Comparison of ENCODE assay signal across 1 cellular context in the genomic region with DNA sequence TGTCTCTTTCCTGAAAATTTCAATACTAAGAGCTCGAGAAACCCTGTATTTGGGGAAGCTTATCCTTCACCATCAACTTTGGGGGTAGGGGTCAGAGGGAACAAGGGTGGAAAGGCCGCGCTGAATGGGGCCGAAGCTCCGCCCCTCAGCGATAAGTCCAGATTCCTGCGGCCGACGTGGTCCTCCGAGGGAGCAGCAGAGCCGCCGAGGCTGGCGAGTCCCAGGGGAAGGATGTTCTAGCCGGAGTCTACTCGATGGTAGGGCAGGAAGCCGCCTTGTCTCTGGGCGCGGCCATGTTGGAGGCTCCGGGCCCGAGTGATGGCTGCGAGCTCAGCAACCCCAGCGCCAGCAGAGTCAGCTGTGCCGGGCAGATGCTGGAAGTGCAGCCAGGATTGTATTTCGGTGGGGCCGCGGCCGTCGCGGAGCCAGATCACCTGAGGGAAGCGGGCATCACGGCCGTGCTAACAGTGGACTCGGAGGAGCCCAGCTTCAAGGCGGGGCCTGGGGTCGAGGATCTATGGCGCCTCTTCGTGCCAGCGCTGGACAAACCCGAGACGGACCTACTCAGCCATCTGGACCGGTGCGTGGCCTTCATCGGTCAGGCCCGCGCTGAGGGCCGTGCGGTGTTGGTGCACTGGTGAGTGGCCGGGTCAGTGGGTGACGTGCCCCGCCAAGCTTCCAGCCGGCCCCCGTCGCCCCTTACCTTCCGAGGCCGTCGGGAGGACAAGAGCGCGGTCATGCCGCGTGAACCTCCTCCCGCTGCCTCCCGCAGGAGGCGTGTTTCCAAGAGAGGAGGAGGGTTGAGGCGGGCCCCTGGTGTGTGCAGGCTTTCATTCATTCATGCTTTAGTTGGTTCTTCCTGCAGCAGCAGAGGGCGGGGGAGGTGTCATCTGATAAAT.
TF ChIP-seq lines count a peak whose summit lies in the region.

A gene with protein sequence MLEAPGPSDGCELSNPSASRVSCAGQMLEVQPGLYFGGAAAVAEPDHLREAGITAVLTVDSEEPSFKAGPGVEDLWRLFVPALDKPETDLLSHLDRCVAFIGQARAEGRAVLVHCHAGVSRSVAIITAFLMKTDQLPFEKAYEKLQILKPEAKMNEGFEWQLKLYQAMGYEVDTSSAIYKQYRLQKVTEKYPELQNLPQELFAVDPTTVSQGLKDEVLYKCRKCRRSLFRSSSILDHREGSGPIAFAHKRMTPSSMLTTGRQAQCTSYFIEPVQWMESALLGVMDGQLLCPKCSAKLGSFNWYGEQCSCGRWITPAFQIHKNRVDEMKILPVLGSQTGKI (plus strand): TSS at position 278 of the 899 bp plus-strand sequence. CDS start 16 bp downstream, at position 294.

TF ChIP-seq in HepG2, 621 proteins besides CTCF, POLR2A, EP300 and RAD21 (continued from another document and continues in another):
- TF ChIP-seq HMG20B (CRISPR knock-in tag; conservative IDR thresholded peaks at IDR 0.05) (no peak; the same call in 1 of the 2 replicates), RBAK (CRISPR knock-in tag; IDR thresholded peaks at IDR 0.05) (peak; percentile 67; the same call in 1 of the 2 replicates), PCBP1 (IDR thresholded peaks at IDR 0.05; ENCODE audit: borderline replicate concordance, low read depth, low read length) (0 out of 2 replicates have a peak, but pooled peaks have one; percentile 74), SP140L (CRISPR knock-in tag; IDR thresholded peaks at IDR 0.05; ENCODE audit: borderline replicate concordance) (no peak), NR2C2 (CRISPR knock-in tag; IDR thresholded peaks at IDR 0.05; ENCODE audit: borderline replicate concordance) (peak; percentile 42), ZNF264 (CRISPR knock-in tag; IDR thresholded peaks at IDR 0.05) (peak; percentile 59; the same call in 1 of the 2 replicates), ZNF225 (CRISPR knock-in tag; IDR thresholded peaks at IDR 0.05) (peak; percentile 76; the same call in 1 of the 2 replicates), CENPT (CRISPR knock-in tag; IDR thresholded peaks at IDR 0.05; ENCODE audit: low read depth) (0 out of 2 replicates have a peak, but pooled peaks have one; percentile 55), ZNF75D (CRISPR knock-in tag; IDR thresholded peaks at IDR 0.05; ENCODE audit: borderline replicate concordance) (no peak), ZNF883 (CRISPR knock-in tag; IDR thresholded peaks at IDR 0.05; ENCODE audit: not compliant biosample characterization) (peak; percentile 84), ZNF879 (CRISPR knock-in tag; IDR thresholded peaks at IDR 0.05) (no peak), ZNF143 (CRISPR knock-in tag; IDR thresholded peaks at IDR 0.05) (no peak; the same call in 1 of the 2 replicates), NFE2L2 (IDR thresholded peaks at IDR 0.05; ENCODE audit: low read length) (no peak), U2AF1 (optimal IDR thresholded peaks at IDR 0.05; ENCODE audit: low read depth, low read length) (no peak), CAMTA2 (CRISPR knock-in tag; IDR thresholded peaks at IDR 0.05; ENCODE audit: borderline replicate concordance) (0 out of 2 replicates have a peak, but pooled peaks have one; percentile 67), POLR2AphosphoS5 (IDR thresholded peaks at IDR 0.05; ENCODE audit: low read depth, low read length) (peak; percentile 72), ZNF121 (CRISPR knock-in tag; IDR thresholded peaks at IDR 0.05) (0 out of 2 replicates have a peak, but pooled peaks have one; percentile 9), SMAD3 (CRISPR knock-in tag; IDR thresholded peaks at IDR 0.05) (no peak), SRY (CRISPR knock-in tag; IDR thresholded peaks at IDR 0.05) (peak; percentile 92; the same call in 1 of the 2 replicates), GATAD1 (CRISPR knock-in tag; IDR thresholded peaks at IDR 0.05) (peak; percentile 80), SSRP1 (CRISPR knock-in tag; IDR thresholded peaks at IDR 0.05) (no peak), ZNF747 (CRISPR knock-in tag; IDR thresholded peaks at IDR 0.05; ENCODE audit: borderline replicate concordance) (peak; percentile 46; the same call in 1 of the 2 replicates), SRF (IDR thresholded peaks at IDR 0.05; ENCODE audit: low read depth, low read length) (no peak), WIZ (CRISPR knock-in tag; IDR thresholded peaks at IDR 0.05) (peak; percentile 92; the same call in 1 of the 2 replicates), HNF4G (IDR thresholded peaks at IDR 0.05; ENCODE audit: borderline replicate concordance, low read depth, low read length) (no peak; the same call in 1 of the 2 replicates), HNF4G (CRISPR knock-in tag; IDR thresholded peaks at IDR 0.05; ENCODE audit: borderline replicate concordance, low read depth) (no peak; the same call in 1 of the 2 replicates), MBD4 (IDR thresholded peaks at IDR 0.05; ENCODE audit: borderline replicate concordance, low read length) (no peak), ZNF430 (CRISPR knock-in tag; IDR thresholded peaks at IDR 0.05) (peak; percentile 52; the same call in 1 of the 2 replicates), MTF1 (CRISPR knock-in tag; IDR thresholded peaks at IDR 0.05) (no peak), ZNF607 (CRISPR knock-in tag; IDR thresholded peaks at IDR 0.05; ENCODE audit: borderline replicate concordance) (peak; percentile 59; the same call in 1 of the 2 replicates), CENPX (CRISPR knock-in tag; IDR thresholded peaks at IDR 0.05) (no peak), JUN (CRISPR knock-in tag; IDR thresholded peaks at IDR 0.05) (no peak)
- TF ChIP-seq, protein P1, sequence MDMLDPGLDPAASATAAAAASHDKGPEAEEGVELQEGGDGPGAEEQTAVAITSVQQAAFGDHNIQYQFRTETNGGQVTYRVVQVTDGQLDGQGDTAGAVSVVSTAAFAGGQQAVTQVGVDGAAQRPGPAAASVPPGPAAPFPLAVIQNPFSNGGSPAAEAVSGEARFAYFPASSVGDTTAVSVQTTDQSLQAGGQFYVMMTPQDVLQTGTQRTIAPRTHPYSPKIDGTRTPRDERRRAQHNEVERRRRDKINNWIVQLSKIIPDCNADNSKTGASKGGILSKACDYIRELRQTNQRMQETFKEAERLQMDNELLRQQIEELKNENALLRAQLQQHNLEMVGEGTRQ (IDR thresholded peaks at IDR 0.05; ENCODE audit: low read depth, low read length) = no peak
- TF ChIP-seq, protein P1 (CRISPR knock-in tag; IDR thresholded peaks at IDR 0.05; ENCODE audit: borderline replicate concordance) = no peak
- TF ChIP-seq, protein P2, sequence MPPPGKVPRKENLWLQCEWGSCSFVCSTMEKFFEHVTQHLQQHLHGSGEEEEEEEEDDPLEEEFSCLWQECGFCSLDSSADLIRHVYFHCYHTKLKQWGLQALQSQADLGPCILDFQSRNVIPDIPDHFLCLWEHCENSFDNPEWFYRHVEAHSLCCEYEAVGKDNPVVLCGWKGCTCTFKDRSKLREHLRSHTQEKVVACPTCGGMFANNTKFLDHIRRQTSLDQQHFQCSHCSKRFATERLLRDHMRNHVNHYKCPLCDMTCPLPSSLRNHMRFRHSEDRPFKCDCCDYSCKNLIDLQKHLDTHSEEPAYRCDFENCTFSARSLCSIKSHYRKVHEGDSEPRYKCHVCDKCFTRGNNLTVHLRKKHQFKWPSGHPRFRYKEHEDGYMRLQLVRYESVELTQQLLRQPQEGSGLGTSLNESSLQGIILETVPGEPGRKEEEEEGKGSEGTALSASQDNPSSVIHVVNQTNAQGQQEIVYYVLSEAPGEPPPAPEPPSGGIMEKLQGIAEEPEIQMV (CRISPR knock-in tag; IDR thresholded peaks at IDR 0.05; ENCODE audit: low read depth) = peak; percentile 78
- TF ChIP-seq, protein P3, sequence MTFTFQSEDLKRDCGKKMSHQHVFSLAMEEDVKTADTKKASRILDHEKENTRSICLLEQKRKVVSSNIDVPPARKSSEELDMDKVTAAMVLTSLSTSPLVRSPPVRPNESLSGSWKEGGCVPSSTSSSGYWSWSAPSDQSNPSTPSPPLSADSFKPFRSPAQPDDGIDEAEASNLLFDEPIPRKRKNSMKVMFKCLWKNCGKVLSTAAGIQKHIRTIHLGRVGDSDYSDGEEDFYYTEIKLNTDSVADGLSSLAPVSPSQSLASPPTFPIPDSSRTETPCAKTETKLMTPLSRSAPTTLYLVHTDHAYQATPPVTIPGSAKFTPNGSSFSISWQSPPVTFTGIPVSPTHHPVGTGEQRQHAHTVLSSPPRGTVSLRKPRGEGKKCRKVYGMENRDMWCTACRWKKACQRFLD (CRISPR knock-in tag; IDR thresholded peaks at IDR 0.05; ENCODE audit: borderline replicate concordance) = no peak; the same call in 1 of the 2 replicates
- TF ChIP-seq, protein P4, sequence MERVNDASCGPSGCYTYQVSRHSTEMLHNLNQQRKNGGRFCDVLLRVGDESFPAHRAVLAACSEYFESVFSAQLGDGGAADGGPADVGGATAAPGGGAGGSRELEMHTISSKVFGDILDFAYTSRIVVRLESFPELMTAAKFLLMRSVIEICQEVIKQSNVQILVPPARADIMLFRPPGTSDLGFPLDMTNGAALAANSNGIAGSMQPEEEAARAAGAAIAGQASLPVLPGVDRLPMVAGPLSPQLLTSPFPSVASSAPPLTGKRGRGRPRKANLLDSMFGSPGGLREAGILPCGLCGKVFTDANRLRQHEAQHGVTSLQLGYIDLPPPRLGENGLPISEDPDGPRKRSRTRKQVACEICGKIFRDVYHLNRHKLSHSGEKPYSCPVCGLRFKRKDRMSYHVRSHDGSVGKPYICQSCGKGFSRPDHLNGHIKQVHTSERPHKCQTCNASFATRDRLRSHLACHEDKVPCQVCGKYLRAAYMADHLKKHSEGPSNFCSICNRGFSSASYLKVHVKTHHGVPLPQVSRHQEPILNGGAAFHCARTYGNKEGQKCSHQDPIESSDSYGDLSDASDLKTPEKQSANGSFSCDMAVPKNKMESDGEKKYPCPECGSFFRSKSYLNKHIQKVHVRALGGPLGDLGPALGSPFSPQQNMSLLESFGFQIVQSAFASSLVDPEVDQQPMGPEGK (CRISPR knock-in tag; IDR thresholded peaks at IDR 0.05) = peak; percentile 57
- TF ChIP-seq, protein P5, sequence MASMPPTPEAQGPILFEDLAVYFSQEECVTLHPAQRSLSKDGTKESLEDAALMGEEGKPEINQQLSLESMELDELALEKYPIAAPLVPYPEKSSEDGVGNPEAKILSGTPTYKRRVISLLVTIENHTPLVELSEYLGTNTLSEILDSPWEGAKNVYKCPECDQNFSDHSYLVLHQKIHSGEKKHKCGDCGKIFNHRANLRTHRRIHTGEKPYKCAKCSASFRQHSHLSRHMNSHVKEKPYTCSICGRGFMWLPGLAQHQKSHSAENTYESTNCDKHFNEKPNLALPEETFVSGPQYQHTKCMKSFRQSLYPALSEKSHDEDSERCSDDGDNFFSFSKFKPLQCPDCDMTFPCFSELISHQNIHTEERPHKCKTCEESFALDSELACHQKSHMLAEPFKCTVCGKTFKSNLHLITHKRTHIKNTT (CRISPR knock-in tag; IDR thresholded peaks at IDR 0.05) = no peak
- TF ChIP-seq, protein P6, sequence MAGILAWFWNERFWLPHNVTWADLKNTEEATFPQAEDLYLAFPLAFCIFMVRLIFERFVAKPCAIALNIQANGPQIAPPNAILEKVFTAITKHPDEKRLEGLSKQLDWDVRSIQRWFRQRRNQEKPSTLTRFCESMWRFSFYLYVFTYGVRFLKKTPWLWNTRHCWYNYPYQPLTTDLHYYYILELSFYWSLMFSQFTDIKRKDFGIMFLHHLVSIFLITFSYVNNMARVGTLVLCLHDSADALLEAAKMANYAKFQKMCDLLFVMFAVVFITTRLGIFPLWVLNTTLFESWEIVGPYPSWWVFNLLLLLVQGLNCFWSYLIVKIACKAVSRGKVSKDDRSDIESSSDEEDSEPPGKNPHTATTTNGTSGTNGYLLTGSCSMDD (CRISPR knock-in tag; IDR thresholded peaks at IDR 0.05) = no peak
- TF ChIP-seq, protein P7, sequence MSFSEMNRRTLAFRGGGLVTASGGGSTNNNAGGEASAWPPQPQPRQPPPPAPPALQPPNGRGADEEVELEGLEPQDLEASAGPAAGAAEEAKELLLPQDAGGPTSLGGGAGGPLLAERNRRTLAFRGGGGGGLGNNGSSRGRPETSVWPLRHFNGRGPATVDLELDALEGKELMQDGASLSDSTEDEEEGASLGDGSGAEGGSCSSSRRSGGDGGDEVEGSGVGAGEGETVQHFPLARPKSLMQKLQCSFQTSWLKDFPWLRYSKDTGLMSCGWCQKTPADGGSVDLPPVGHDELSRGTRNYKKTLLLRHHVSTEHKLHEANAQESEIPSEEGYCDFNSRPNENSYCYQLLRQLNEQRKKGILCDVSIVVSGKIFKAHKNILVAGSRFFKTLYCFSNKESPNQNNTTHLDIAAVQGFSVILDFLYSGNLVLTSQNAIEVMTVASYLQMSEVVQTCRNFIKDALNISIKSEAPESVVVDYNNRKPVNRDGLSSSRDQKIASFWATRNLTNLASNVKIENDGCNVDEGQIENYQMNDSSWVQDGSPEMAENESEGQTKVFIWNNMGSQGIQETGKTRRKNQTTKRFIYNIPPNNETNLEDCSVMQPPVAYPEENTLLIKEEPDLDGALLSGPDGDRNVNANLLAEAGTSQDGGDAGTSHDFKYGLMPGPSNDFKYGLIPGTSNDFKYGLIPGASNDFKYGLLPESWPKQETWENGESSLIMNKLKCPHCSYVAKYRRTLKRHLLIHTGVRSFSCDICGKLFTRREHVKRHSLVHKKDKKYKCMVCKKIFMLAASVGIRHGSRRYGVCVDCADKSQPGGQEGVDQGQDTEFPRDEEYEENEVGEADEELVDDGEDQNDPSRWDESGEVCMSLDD (CRISPR knock-in tag; IDR thresholded peaks at IDR 0.05; ENCODE audit: borderline replicate concordance) = no peak
- TF ChIP-seq, protein P8, sequence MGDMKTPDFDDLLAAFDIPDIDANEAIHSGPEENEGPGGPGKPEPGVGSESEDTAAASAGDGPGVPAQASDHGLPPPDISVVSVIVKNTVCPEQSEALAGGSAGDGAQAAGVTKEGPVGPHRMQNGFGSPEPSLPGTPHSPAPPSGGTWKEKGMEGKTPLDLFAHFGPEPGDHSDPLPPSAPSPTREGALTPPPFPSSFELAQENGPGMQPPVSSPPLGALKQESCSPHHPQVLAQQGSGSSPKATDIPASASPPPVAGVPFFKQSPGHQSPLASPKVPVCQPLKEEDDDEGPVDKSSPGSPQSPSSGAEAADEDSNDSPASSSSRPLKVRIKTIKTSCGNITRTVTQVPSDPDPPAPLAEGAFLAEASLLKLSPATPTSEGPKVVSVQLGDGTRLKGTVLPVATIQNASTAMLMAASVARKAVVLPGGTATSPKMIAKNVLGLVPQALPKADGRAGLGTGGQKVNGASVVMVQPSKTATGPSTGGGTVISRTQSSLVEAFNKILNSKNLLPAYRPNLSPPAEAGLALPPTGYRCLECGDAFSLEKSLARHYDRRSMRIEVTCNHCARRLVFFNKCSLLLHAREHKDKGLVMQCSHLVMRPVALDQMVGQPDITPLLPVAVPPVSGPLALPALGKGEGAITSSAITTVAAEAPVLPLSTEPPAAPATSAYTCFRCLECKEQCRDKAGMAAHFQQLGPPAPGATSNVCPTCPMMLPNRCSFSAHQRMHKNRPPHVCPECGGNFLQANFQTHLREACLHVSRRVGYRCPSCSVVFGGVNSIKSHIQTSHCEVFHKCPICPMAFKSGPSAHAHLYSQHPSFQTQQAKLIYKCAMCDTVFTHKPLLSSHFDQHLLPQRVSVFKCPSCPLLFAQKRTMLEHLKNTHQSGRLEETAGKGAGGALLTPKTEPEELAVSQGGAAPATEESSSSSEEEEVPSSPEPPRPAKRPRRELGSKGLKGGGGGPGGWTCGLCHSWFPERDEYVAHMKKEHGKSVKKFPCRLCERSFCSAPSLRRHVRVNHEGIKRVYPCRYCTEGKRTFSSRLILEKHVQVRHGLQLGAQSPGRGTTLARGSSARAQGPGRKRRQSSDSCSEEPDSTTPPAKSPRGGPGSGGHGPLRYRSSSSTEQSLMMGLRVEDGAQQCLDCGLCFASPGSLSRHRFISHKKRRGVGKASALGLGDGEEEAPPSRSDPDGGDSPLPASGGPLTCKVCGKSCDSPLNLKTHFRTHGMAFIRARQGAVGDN (CRISPR knock-in tag; IDR thresholded peaks at IDR 0.05) = peak; percentile 92
